ENCODE assay signal across 19 cellular contexts in the genomic region with DNA sequence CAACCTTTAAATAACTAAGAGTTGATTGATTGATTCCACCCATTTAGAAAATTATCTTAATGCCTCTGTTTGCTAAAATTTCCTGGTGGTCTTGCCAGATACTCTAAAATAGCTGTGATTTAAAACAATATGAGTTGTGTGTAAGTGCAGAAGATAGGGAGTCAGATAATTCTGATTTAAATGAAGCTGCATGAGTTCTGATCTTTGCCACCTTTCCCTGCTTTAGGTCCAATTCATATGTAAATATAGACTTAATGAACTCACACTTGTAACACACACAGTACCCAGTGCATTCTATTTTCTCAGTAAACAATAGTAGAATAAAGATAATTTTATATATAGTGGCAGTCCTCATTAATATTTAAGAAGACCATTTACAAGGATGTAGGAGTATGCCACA.
A peak's percentile ranks its signal among the peaks of the same experiment; 100 is the strongest.
DNase-seq lines count a peak whose midpoint lies in the region; ATAC-seq and TF ChIP-seq lines count a peak whose summit lies in the region.
"Had no signal": no experiment of that assay in that cellular context is flagged by ENCODE, and none has a peak within 500 bp of the region (broad histone marks: within the 10 kb centered on the region; RNA-seq: fewer than 3 reads in every experiment).

No MANE protein-coding gene starts in this region.

- H3K9me3 ChIP-seq in HUES6 (ENCODE audit: control insufficient read depth, insufficient read depth, low read depth, low read length), result peaks cover 8% of the 10 kb centered on the region
- peaks cover 10% of the 10 kb centered on the region; the same call in 1 of the 2 replicates for H3K9me3 ChIP-seq in NT2/D1 (ENCODE audit: insufficient read depth, low read length)
- H3K9me3 ChIP-seq in iPS-18a (ENCODE audit: control insufficient read depth, low read depth, low read length), result peaks cover 10% of the 10 kb centered on the region
- no peaks in the 10 kb centered on the region for H3K9me3 ChIP-seq in upper lobe of left lung
- H3K9me3 ChIP-seq: BE2C had no signal

- H3K36me3 Mint-ChIP-seq in activated naive CD8-positive, alpha-beta T cell treated with anti-CD3 and anti-CD28 coated beads, Interleukin-2, amount 50 U/mL, for 24 hours (ENCODE audit: low read depth), result no peaks in the 10 kb centered on the region
- H3K36me3 Mint-ChIP-seq: CD4-positive, CD25-positive, alpha-beta regulatory T cell; CD8-positive, alpha-beta memory T cell had no signal

- peak; percentile 18 for DNase-seq in NT2/D1 (ENCODE audit: low read depth, low spot score)
- DNase-seq in medulla oblongata (ENCODE audit: extremely low spot score), result no peak
- no peak for DNase-seq in upper lobe of left lung
- DNase-seq in activated naive CD8-positive, alpha-beta T cell treated with anti-CD3 and anti-CD28 coated beads, Interleukin-2, amount 50 U/mL, for 24 hours, result no peak
- DNase-seq: ACHN; BE2C; C1 segment of cervical spinal cord; CD4-positive, CD25-positive, alpha-beta regulatory T cell; CD8-positive, alpha-beta memory T cell; COR-L47; DMS 273 treated with DMSO at 0.1 percent for 48 hours; DMS53; DND-41; GOT3; HCEC 1CT had no signal

- no peak overlapping the region for H3K4me3 Mint-ChIP-seq in activated naive CD8-positive, alpha-beta T cell treated with anti-CD3 and anti-CD28 coated beads, Interleukin-2, amount 50 U/mL, for 24 hours
- H3K4me3 Mint-ChIP-seq: CD4-positive, CD25-positive, alpha-beta regulatory T cell; CD8-positive, alpha-beta memory T cell had no signal

- H3K27ac ChIP-seq in HUES6 (ENCODE audit: low read depth, low read length), result peak overlapping the region; percentile 59; the same call in 1 of the 2 replicates
- no peak overlapping the region for H3K27ac ChIP-seq in iPS-18a (ENCODE audit: low read length)
- no peak overlapping the region for H3K27ac ChIP-seq in upper lobe of left lung
- H3K27ac ChIP-seq: KMS-11 had no signal

- H3K4me1 Mint-ChIP-seq in activated naive CD8-positive, alpha-beta T cell treated with anti-CD3 and anti-CD28 coated beads, Interleukin-2, amount 50 U/mL, for 24 hours, result no peaks in the 10 kb centered on the region
- H3K4me1 Mint-ChIP-seq: CD4-positive, CD25-positive, alpha-beta regulatory T cell; CD8-positive, alpha-beta memory T cell had no signal

- ATAC-seq in upper lobe of left lung (ENCODE audit: low FRiP score in 2 of 2), result no peak
- ATAC-seq in GM21619 (IDR thresholded peaks at IDR 0.05; ENCODE audit: unreplicated experiment), result no peak
- ATAC-seq in activated naive CD8-positive, alpha-beta T cell treated with anti-CD3 and anti-CD28 coated beads, Interleukin-2, amount 50 U/mL, for 24 hours, result no peak

- no peaks in the 10 kb centered on the region for H3K27me3 Mint-ChIP-seq in activated naive CD8-positive, alpha-beta T cell treated with anti-CD3 and anti-CD28 coated beads, Interleukin-2, amount 50 U/mL, for 24 hours
- H3K27me3 Mint-ChIP-seq: CD4-positive, CD25-positive, alpha-beta regulatory T cell; CD8-positive, alpha-beta memory T cell had no signal

- no peaks in the 10 kb centered on the region for H3K36me3 ChIP-seq in HUES6 (ENCODE audit: control insufficient read depth, insufficient read depth, low read length)
- H3K36me3 ChIP-seq in NT2/D1 (ENCODE audit: insufficient read depth, insufficient read length, low read length), result no peaks in the 10 kb centered on the region
- no peaks in the 10 kb centered on the region for H3K36me3 ChIP-seq in iPS-18a (ENCODE audit: control insufficient read depth, low read depth, low read length)
- H3K36me3 ChIP-seq in upper lobe of left lung, result no peaks in the 10 kb centered on the region
- H3K36me3 ChIP-seq: BE2C had no signal

- no peak overlapping the region for H3K27ac Mint-ChIP-seq in activated naive CD8-positive, alpha-beta T cell treated with anti-CD3 and anti-CD28 coated beads, Interleukin-2, amount 50 U/mL, for 24 hours
- H3K27ac Mint-ChIP-seq: CD4-positive, CD25-positive, alpha-beta regulatory T cell; CD8-positive, alpha-beta memory T cell had no signal

- H3K4me1 ChIP-seq in HUES6 (ENCODE audit: control insufficient read depth, insufficient read depth, low read length) (peaks cover 6% of the 10 kb centered on the region), NT2/D1 (ENCODE audit: insufficient read depth, insufficient read length) (no peaks in the 10 kb centered on the region), iPS-18a (ENCODE audit: control insufficient read depth, low read depth, low read length) (peaks cover 15% of the 10 kb centered on the region), upper lobe of left lung (no peaks in the 10 kb centered on the region)
- H3K4me1 ChIP-seq: BE2C had no signal

- H3K27me3 ChIP-seq in HUES6 (ENCODE audit: control insufficient read depth, insufficient read depth, low read length) (no peaks in the 10 kb centered on the region), NT2/D1 (ENCODE audit: insufficient read depth, insufficient read length) (no peaks in the 10 kb centered on the region), iPS-18a (ENCODE audit: control insufficient read depth, insufficient read depth, low read length) (peaks cover 3% of the 10 kb centered on the region), upper lobe of left lung (no peaks in the 10 kb centered on the region)
- H3K27me3 ChIP-seq: BE2C had no signal

- TF ChIP-seq CTCF in upper lobe of left lung (IDR thresholded peaks at IDR 0.05), result no peak

- H3K4me3 ChIP-seq in HUES6 (ENCODE audit: low read depth, low read length) (peak overlapping the region; percentile 34; the same call in 1 of the 2 replicates), NT2/D1 (ENCODE audit: insufficient read length, low read depth) (no peak overlapping the region), iPS-18a (ENCODE audit: low read length) (peak overlapping the region; percentile 29), upper lobe of left lung (no peak overlapping the region)

- no peak for TF ChIP-seq POLR2A in upper lobe of left lung (IDR thresholded peaks at IDR 0.05)

- peaks cover 14% of the 10 kb centered on the region for H3K9me3 Mint-ChIP-seq in activated naive CD8-positive, alpha-beta T cell treated with anti-CD3 and anti-CD28 coated beads, Interleukin-2, amount 50 U/mL, for 24 hours

- TF ChIP-seq EP300 in upper lobe of left lung (IDR thresholded peaks at IDR 0.05), result no peak

- H3K9ac ChIP-seq in HUES6 (ENCODE audit: low read length) (no peak overlapping the region), NT2/D1 (ENCODE audit: insufficient read length, low read depth) (no peak overlapping the region), iPS-18a (ENCODE audit: low read length) (no peak overlapping the region)
- H3K9ac ChIP-seq: KMS-11 had no signal

Comparison
In these comparisons a context has a peak if more than half of its experiments do, and no peak if none do; other contexts are left out.
1. H3K4me3 ChIP-seq: peak in HUES6 (single experiment) and iPS-18a (single experiment); none in NT2/D1 (single experiment) and upper lobe of left lung (0 of 4).